ENCODE assay signal across 10 cellular contexts in the genomic region with DNA sequence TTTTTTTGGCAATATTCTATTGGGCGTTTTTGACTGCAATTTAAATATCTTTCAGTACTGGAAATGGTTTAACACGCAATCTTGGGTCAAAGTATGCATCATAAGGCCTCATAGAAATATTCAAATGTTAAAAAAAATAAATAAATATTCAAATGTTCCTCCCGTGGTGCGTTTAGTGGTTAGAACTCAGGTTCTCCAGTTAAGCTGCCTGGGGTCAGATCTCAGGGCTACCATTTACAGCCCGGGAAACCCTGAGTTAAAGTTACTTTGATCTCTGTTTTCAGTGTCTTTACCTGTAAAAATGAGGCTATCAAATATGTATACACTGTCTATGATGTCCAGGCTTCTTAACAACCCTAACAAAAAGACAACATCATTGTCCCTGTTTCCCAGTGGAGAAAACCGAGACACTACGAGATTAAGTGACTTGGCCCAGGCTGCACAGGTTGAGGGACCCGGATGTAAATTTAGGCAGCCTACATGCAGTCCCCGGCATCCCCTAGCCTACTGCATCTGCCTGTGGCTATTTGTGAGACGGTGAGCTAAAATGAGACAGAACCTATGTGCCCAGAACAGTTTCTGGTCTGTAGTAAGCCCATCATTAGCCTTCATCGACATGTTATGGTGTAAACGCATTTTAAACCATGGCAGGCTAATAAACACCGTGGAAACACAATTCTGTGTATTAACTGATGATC. TPM values are rescaled to one million over a fixed set of nuclear protein-coding genes. Genes with fewer than 3 reads are reported as not detected.
DNase-seq lines count a peak whose midpoint lies in the region; ATAC-seq and TF ChIP-seq lines count a peak whose summit lies in the region.
"Had no signal": no experiment of that assay in that cellular context is flagged by ENCODE, and none has a peak within 500 bp of the region (broad histone marks: within the 10 kb centered on the region; RNA-seq: fewer than 3 reads in every experiment).

No MANE protein-coding gene starts in this region.

- no peaks in the 10 kb centered on the region for H3K79me1 ChIP-seq in H9 (ENCODE audit: insufficient read depth, low read depth, low read length, poor library complexity, severe bottlenecking)

- H3K27me3 Mint-ChIP-seq in H9 (ENCODE audit: low read depth) (peaks cover 15% of the 10 kb centered on the region), natural killer cell (ENCODE audit: low read depth in 2 of 2) (peaks cover 34 to 42% of the 10 kb centered on the region in 2 donors)

- intact Hi-C loops in esophagus squamous epithelium (cut with DNase I) = no loop called here
- intact Hi-C loops in sigmoid colon (cut with DNase I) = no loop called here
- intact Hi-C loops in natural killer cell (cut with micrococcal nuclease) = no loop called here

- no peaks in the 10 kb centered on the region; the same call in 1 of the 2 replicates for H3K4me1 ChIP-seq in H9 (ENCODE audit: insufficient read depth, low read length)
- peaks cover 27% of the 10 kb centered on the region for H3K4me1 ChIP-seq in RWPE2 (ENCODE audit: insufficient read depth, poor library complexity, severe bottlenecking)
- H3K4me1 ChIP-seq in esophagus squamous epithelium = peaks cover 10 to 79% (median 40%) of the 10 kb centered on the region in 3 donors
- peaks cover 0 to 53% (median 30%) of the 10 kb centered on the region in 4 donors for H3K4me1 ChIP-seq in sigmoid colon

- no peak overlapping the region for H4K91ac ChIP-seq in H9 (ENCODE audit: insufficient read length, low read depth, low read length)

- H3K4me1 Mint-ChIP-seq in H9 = peaks cover 16 to 24% of the 10 kb centered on the region in 2 experiments
- peaks cover 0 to 6% of the 10 kb centered on the region in 2 donors for H3K4me1 Mint-ChIP-seq in natural killer cell
- H3K4me1 Mint-ChIP-seq in stimulated activated effector memory CD8-positive, alpha-beta T cell treated with anti-CD3 and anti-CD28 coated beads, Interleukin-12 subunit alpha, Interleukin-12 subunit beta, amount 100 ng/mL, for 72 hours = peaks cover 6% of the 10 kb centered on the region

- H3K27ac Mint-ChIP-seq in H9 = no peak overlapping the region; a peak in 1 of 7 replicates
- no peak overlapping the region for H3K27ac Mint-ChIP-seq in natural killer cell
- H3K27ac Mint-ChIP-seq in stimulated activated effector memory CD8-positive, alpha-beta T cell treated with anti-CD3 and anti-CD28 coated beads, Interleukin-12 subunit alpha, Interleukin-12 subunit beta, amount 100 ng/mL, for 72 hours = no peak overlapping the region

- H3K36me3 Mint-ChIP-seq in H9 (ENCODE audit: insufficient read depth in 1 of 3, low read depth in 3 of 3) (peaks cover 3 to 24% (median 9%) of the 10 kb centered on the region in 3 experiments; a peak in 6 of 7 replicates), natural killer cell (no peaks in the 10 kb centered on the region)
- H3K36me3 Mint-ChIP-seq in stimulated activated effector memory CD8-positive, alpha-beta T cell treated with anti-CD3 and anti-CD28 coated beads, Interleukin-12 subunit alpha, Interleukin-12 subunit beta, amount 100 ng/mL, for 72 hours = no peaks in the 10 kb centered on the region

- H3K4ac ChIP-seq in H9 (ENCODE audit: low read depth, low read length) = no peak overlapping the region

- no peak overlapping the region for H3K14ac ChIP-seq in H9 (ENCODE audit: insufficient read depth, low read length)

- TF ChIP-seq POLR2A in esophagus squamous epithelium (IDR thresholded peaks at IDR 0.05) (no peak), sigmoid colon (IDR thresholded peaks at IDR 0.05) (no peak)

- H2BK120ac ChIP-seq in H9 (ENCODE audit: low read depth, low read length, poor library complexity, severe bottlenecking) = no peak overlapping the region

- H4K8ac ChIP-seq in H9 (replicated peaks; ENCODE audit: insufficient read length, low read depth, low read length) = no peak overlapping the region

- H3K4me3 ChIP-seq in RWPE2 (ENCODE audit: severe bottlenecking) (peak overlapping the region; percentile 88), esophagus squamous epithelium (peak overlapping the region; percentile 86 to 97 (median 94)), sigmoid colon (peak overlapping the region; percentile 8 to 86 (median 78))

- DNase-seq in H9 (no peak), RWPE2 (ENCODE audit: low spot score) (no peak), esophagus squamous epithelium (lab: John Stamatoyannopoulos, UW) (no peak), sigmoid colon (no peak), NCI-H2171 treated with DMSO at 0.1 percent for 48 hours (lab: John Stamatoyannopoulos, UW) (no peak), natural killer cell (no peak)
- DNase-seq in activated CD4-positive, CD25-positive, alpha-beta regulatory T cell treated with anti-CD3 and anti-CD28 coated beads, Interleukin-2, amount 50 U/mL, for 72 hours = no peak
- DNase-seq in stimulated activated effector memory CD8-positive, alpha-beta T cell treated with anti-CD3 and anti-CD28 coated beads, Interleukin-12 subunit alpha, Interleukin-12 subunit beta, amount 100 ng/mL, for 72 hours (ENCODE audit: low spot score in 2 of 2) = no peak
- DNase-seq: lower lobe of right lung had no signal

- H3K36me3 ChIP-seq in RWPE2 (ENCODE audit: low read depth) (peaks cover 43% of the 10 kb centered on the region), esophagus squamous epithelium (no peaks in the 10 kb centered on the region), sigmoid colon (no peaks in the 10 kb centered on the region)
- H3K36me3 ChIP-seq: lower lobe of right lung had no signal

- peak; percentile 15 for ATAC-seq in RWPE2 (ENCODE audit: low read depth)
- ATAC-seq in natural killer cell = no peak
- ATAC-seq in stimulated activated effector memory CD8-positive, alpha-beta T cell treated with anti-CD3 and anti-CD28 coated beads, Interleukin-12 subunit alpha, Interleukin-12 subunit beta, amount 100 ng/mL, for 72 hours = no peak
- ATAC-seq: lower lobe of right lung had no signal

- no peak overlapping the region for H3T11ph ChIP-seq in H9 (ENCODE audit: low read length)

- H3K9me3 ChIP-seq in H9 (ENCODE audit: control insufficient read depth, low read depth, low read length) (no peaks in the 10 kb centered on the region), RWPE2 (ENCODE audit: severe bottlenecking) (no peaks in the 10 kb centered on the region), esophagus squamous epithelium (no peaks in the 10 kb centered on the region), sigmoid colon (no peaks in the 10 kb centered on the region)
- H3K9me3 ChIP-seq: lower lobe of right lung had no signal

- H3K18ac ChIP-seq in H9 (ENCODE audit: insufficient read length, low read depth, low read length) = no peak overlapping the region

- no CpG with 5 or more reads among the region's 13 CpGs for WGBS in H9 (ENCODE audit: extremely low coverage, insufficient read length, low lambda C conversion rate)
- WGBS in esophagus squamous epithelium, 2 donors = 35 to 39% methylated on average over 13 of the region's 13 CpGs
- 75 to 80% methylated on average over 13 of the region's 13 CpGs for WGBS in sigmoid colon, 2 donors

- no peak overlapping the region for H2BK5ac ChIP-seq in H9 (ENCODE audit: insufficient read length, low read length)

- no peak overlapping the region for H3K9ac ChIP-seq in H9 (ENCODE audit: extremely low read depth, insufficient read length, low read length)

- TF ChIP-seq CTCF in H9 (conservative IDR thresholded peaks at IDR 0.05) (no peak), RWPE2 (IDR thresholded peaks at IDR 0.05; ENCODE audit: poor library complexity, severe bottlenecking) (no peak), esophagus squamous epithelium (IDR thresholded peaks at IDR 0.05) (no peak), sigmoid colon (IDR thresholded peaks at IDR 0.05) (no peak), natural killer cell (IDR thresholded peaks at IDR 0.05) (no peak)

- H3K4me3 Mint-ChIP-seq in H9 (peak overlapping the region; percentile 82 to 87), natural killer cell (no peak overlapping the region)
- no peak overlapping the region for H3K4me3 Mint-ChIP-seq in stimulated activated effector memory CD8-positive, alpha-beta T cell treated with anti-CD3 and anti-CD28 coated beads, Interleukin-12 subunit alpha, Interleukin-12 subunit beta, amount 100 ng/mL, for 72 hours

- H2AK5ac ChIP-seq in H9 (ENCODE audit: insufficient read length, low read length) = no peak overlapping the region

- H3K4me2 ChIP-seq in H9 (ENCODE audit: insufficient read depth, insufficient read length, low read length) = no peak overlapping the region

- no peak overlapping the region for H2AFZ ChIP-seq in H9 (ENCODE audit: low read length)

- H3K23me2 ChIP-seq in H9 (ENCODE audit: insufficient read length, low read depth, low read length, poor library complexity, severe bottlenecking) = peaks cover 3% of the 10 kb centered on the region

- H3K9me3 Mint-ChIP-seq in H9 (peaks cover 3 to 7% of the 10 kb centered on the region in 2 experiments; a peak in 4 of 5 replicates), natural killer cell (no peaks in the 10 kb centered on the region)
- H3K9me3 Mint-ChIP-seq in stimulated activated effector memory CD8-positive, alpha-beta T cell treated with anti-CD3 and anti-CD28 coated beads, Interleukin-12 subunit alpha, Interleukin-12 subunit beta, amount 100 ng/mL, for 72 hours = no peaks in the 10 kb centered on the region

- no peak overlapping the region for H3K23ac ChIP-seq in H9 (ENCODE audit: insufficient read length, low read depth, low read length)

- H2BK12ac ChIP-seq in H9 (ENCODE audit: insufficient read length, low read depth, low read length) = no peak overlapping the region

- H3K27me3 ChIP-seq in H9 (ENCODE audit: insufficient read depth, low read length) = peaks cover 12% of the 10 kb centered on the region; the same call in 1 of the 2 replicates
- no peaks in the 10 kb centered on the region for H3K27me3 ChIP-seq in RWPE2 (ENCODE audit: insufficient read depth, poor library complexity, severe bottlenecking)
- peaks cover 0 to 18% (median 0%) of the 10 kb centered on the region in 4 donors for H3K27me3 ChIP-seq in esophagus squamous epithelium
- H3K27me3 ChIP-seq in sigmoid colon = no peaks in the 10 kb centered on the region

- no peak overlapping the region for H3K27ac ChIP-seq in H9 (ENCODE audit: insufficient read length, low read depth, low read length)
- H3K27ac ChIP-seq in RWPE2 (ENCODE audit: poor library complexity, severe bottlenecking) = peak overlapping the region; percentile 97
- H3K27ac ChIP-seq in esophagus squamous epithelium = peak overlapping the region; percentile 88 to 98 (median 98)
- H3K27ac ChIP-seq in sigmoid colon = peak overlapping the region; percentile 27 to 90 (median 70)
- H3K27ac ChIP-seq: HL-60 had no signal

- H2BK15ac ChIP-seq in H9 (ENCODE audit: low read depth, low read length) = no peak overlapping the region

- H3K56ac ChIP-seq in H9 (ENCODE audit: insufficient read length, low read depth, low read length) = no peak overlapping the region

- H2BK20ac ChIP-seq in H9 (ENCODE audit: low read depth, low read length, poor library complexity, severe bottlenecking) = no peak overlapping the region

- H4K20me1 ChIP-seq in H9 (ENCODE audit: control insufficient read depth, insufficient read depth, insufficient read length) = no peaks in the 10 kb centered on the region

- TF ChIP-seq EP300 in sigmoid colon (IDR thresholded peaks at IDR 0.05) = no peak

- no peak overlapping the region for H4K5ac ChIP-seq in H9 (ENCODE audit: insufficient read length, low read depth, low read length)

- H3K79me2 ChIP-seq in H9 (ENCODE audit: insufficient read depth, low read length) = peaks cover 2% of the 10 kb centered on the region; the same call in 1 of the 2 replicates

RNA-seq across cellular contexts. Expression of a gene that starts 1.7 kb away (rescaled TPM):
- total RNA-seq in H9 (2021) = 34.9 and 36.9 TPM in 2 replicates
- 10 to 100 TPM; 46.1 to 89.1 (median 54.7) TPM for total RNA-seq in esophagus squamous epithelium
- total RNA-seq in sigmoid colon = 100 to 1,000 TPM in 1 of 4 donors, 10 to 100 TPM in 3; 62.0 to 123 (median 77.6) TPM
- 100 to 1,000 TPM in 2 of 3 donors, 10 to 100 TPM in 1; 98.8 to 210 (median 123) TPM for polyA plus RNA-seq in sigmoid colon
- 1 to 10 TPM in 1 of 3 donors, under 1 TPM in 2; 0.26 to 1.3 (median 0.84) TPM for total RNA-seq in natural killer cell

RNA-seq across cellular contexts. Expression of a gene that starts 59.8 kb away (rescaled TPM):
- total RNA-seq in H9 (2021) = 17.1 and 18.8 TPM in 2 replicates
- total RNA-seq in esophagus squamous epithelium = 10 to 100 TPM in 3 of 4 donors, 1 to 10 TPM in 1; 9.3 to 19.8 (median 12.4) TPM
- 10 to 100 TPM; 15.7 to 22.5 (median 16.0) TPM for total RNA-seq in sigmoid colon
- 10 to 100 TPM in 1 of 3 donors, 1 to 10 TPM in 2; 8.3 to 10.9 (median 8.4) TPM for polyA plus RNA-seq in sigmoid colon
- 10 to 100 TPM; 19.4 to 23.5 (median 23.2) TPM for total RNA-seq in natural killer cell

Comparison
In these comparisons a context has a peak if more than half of its experiments do, and no peak if none do; other contexts are left out.
1. H3K4me3 Mint-ChIP-seq: peak in H9 (2 of 2); none in natural killer cell (single experiment) and stimulated activated effector memory CD8-positive, alpha-beta T cell treated with anti-CD3 and anti-CD28 coated beads, Interleukin-12 subunit alpha, Interleukin-12 subunit beta, amount 100 ng/mL, for 72 hours (single experiment).
2. RNA of a gene that starts 1.7 kb away (total RNA-seq): 62.0 to 123 TPM in sigmoid colon, 46.1 to 89.1 TPM in esophagus squamous epithelium and 34.9 to 36.9 TPM in H9; 0.26 to 1.3 TPM in natural killer cell; every median in the first group is over 10 times any median in the second.
3. Peak in every context shown above with its lines, with median percentiles within 50 percentile points of each other: H3K4me3 ChIP-seq.